Comparison of ENCODE assay signal across 9 cellular contexts in the genomic region with DNA sequence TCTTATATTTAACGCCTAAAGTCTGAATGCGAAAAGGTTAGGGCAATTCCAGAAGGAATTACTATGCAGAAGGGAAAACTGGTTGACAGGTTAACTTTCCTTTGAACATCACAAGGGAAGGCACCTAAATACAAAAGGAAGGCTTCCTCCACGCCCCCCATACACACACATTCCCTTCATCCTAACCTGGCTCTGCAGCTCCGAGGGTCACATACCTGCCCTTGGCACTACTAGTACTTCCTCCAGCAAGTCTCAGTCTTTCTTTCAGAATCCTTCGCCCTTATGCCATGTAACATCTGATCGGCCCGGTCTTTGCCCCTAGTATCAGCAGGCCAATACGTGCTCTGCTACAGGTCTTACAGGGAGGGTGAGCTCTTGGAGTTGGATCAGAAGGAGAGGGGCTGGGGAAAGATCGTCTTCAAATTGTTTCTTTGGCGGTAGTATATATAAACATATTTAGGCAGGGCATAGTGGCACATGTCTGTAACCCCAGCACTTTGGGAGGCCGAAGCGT. TPM values are rescaled to one million over a fixed set of nuclear protein-coding genes. Genes with fewer than 3 reads are reported as not detected.
DNase-seq lines count a peak whose midpoint lies in the region; ATAC-seq lines count a peak whose summit lies in the region.
"Had no signal": no experiment of that assay in that cellular context is flagged by ENCODE, and none has a peak within 500 bp of the region (broad histone marks: within the 10 kb centered on the region; RNA-seq: fewer than 3 reads in every experiment).

No MANE protein-coding gene starts in this region.

- intact Hi-C loops in right cardiac atrium (cut with DNase I): no loop called here

- no peaks in the 10 kb centered on the region for H3K9me3 Mint-ChIP-seq in activated CD8-positive, alpha-beta memory T cell treated with anti-CD3 and anti-CD28 coated beads, Interleukin-2, amount 10 ng/mL, durations not matched to agents 7 days and 5 days (ENCODE audit: low read depth)
- H3K9me3 Mint-ChIP-seq in stimulated activated memory B cell treated with anti-CD40 and anti-IgM and Interleukin-4, amounts not matched to agents 10 μg/mL and 1 μg/mL and 100 μg/mL, for 72 hours: no peaks in the 10 kb centered on the region

- no peak for ATAC-seq in activated CD8-positive, alpha-beta memory T cell treated with anti-CD3 and anti-CD28 coated beads, Interleukin-2, amount 10 ng/mL, durations not matched to agents 7 days and 5 days
- ATAC-seq in T-helper 17 cell (no peak), right cardiac atrium (no peak), GM18868 (IDR thresholded peaks at IDR 0.05; ENCODE audit: unreplicated experiment) (no peak)
- no peak for ATAC-seq in stimulated activated memory B cell treated with anti-CD40 and anti-IgM and Interleukin-4, amounts not matched to agents 10 μg/mL and 1 μg/mL and 100 μg/mL, for 72 hours

- no peaks in the 10 kb centered on the region for H3K9me3 ChIP-seq in T-helper 17 cell (ENCODE audit: control insufficient read depth, low read length, poor library complexity, severe bottlenecking)
- H3K9me3 ChIP-seq in right cardiac atrium (ENCODE audit: control insufficient read depth, low read length): no peaks in the 10 kb centered on the region

- peaks cover 21% of the 10 kb centered on the region for H3K4me1 Mint-ChIP-seq in activated CD8-positive, alpha-beta memory T cell treated with anti-CD3 and anti-CD28 coated beads, Interleukin-2, amount 10 ng/mL, durations not matched to agents 7 days and 5 days
- H3K4me1 Mint-ChIP-seq in T-helper 17 cell: peaks cover 18% of the 10 kb centered on the region
- H3K4me1 Mint-ChIP-seq in stimulated activated memory B cell treated with anti-CD40 and anti-IgM and Interleukin-4, amounts not matched to agents 10 μg/mL and 1 μg/mL and 100 μg/mL, for 72 hours: peaks cover 17% of the 10 kb centered on the region

- DNase-seq in activated CD8-positive, alpha-beta memory T cell treated with anti-CD3 and anti-CD28 coated beads, Interleukin-2, amount 10 ng/mL, durations not matched to agents 7 days and 5 days: no peak
- DNase-seq in activated CD8-positive, alpha-beta memory T cell treated with anti-CD3 and anti-CD28 coated beads, Interleukin-2, amount 50 U/mL, for 4 hours: no peak
- no peak for DNase-seq in T-helper 17 cell
- no peak for DNase-seq in right cardiac atrium
- DNase-seq in SIG-M5 treated with dmso at 0.1 percent for 504 hours (lab: John Stamatoyannopoulos, UW; ENCODE audit: unreplicated experiment): no peak
- DNase-seq in iPS-NIHi7 (ENCODE audit: extremely low spot score): no peak
- DNase-seq: AML-193 had no signal

- 80% methylated on average over 12 of the region's 12 CpGs for WGBS in right cardiac atrium

- H3K4me1 ChIP-seq in right cardiac atrium (ENCODE audit: control insufficient read depth, insufficient read depth, low read length): peaks cover 6% of the 10 kb centered on the region

- peak overlapping the region; percentile 18 for H3K27ac Mint-ChIP-seq in activated CD8-positive, alpha-beta memory T cell treated with anti-CD3 and anti-CD28 coated beads, Interleukin-2, amount 10 ng/mL, durations not matched to agents 7 days and 5 days
- peak overlapping the region; percentile 99 for H3K27ac Mint-ChIP-seq in T-helper 17 cell
- H3K27ac Mint-ChIP-seq in stimulated activated memory B cell treated with anti-CD40 and anti-IgM and Interleukin-4, amounts not matched to agents 10 μg/mL and 1 μg/mL and 100 μg/mL, for 72 hours: peak overlapping the region; percentile 99

- H3K27ac ChIP-seq in right cardiac atrium (ENCODE audit: low read length): peak overlapping the region; percentile 71

- no peak overlapping the region for H3K4me3 Mint-ChIP-seq in activated CD8-positive, alpha-beta memory T cell treated with anti-CD3 and anti-CD28 coated beads, Interleukin-2, amount 10 ng/mL, durations not matched to agents 7 days and 5 days
- peak overlapping the region; percentile 53 for H3K4me3 Mint-ChIP-seq in T-helper 17 cell
- H3K4me3 Mint-ChIP-seq in stimulated activated memory B cell treated with anti-CD40 and anti-IgM and Interleukin-4, amounts not matched to agents 10 μg/mL and 1 μg/mL and 100 μg/mL, for 72 hours: peak overlapping the region; percentile 18

- peaks cover 3% of the 10 kb centered on the region for H3K36me3 Mint-ChIP-seq in activated CD8-positive, alpha-beta memory T cell treated with anti-CD3 and anti-CD28 coated beads, Interleukin-2, amount 10 ng/mL, durations not matched to agents 7 days and 5 days
- H3K36me3 Mint-ChIP-seq in T-helper 17 cell (ENCODE audit: low read depth): peaks cover 2% of the 10 kb centered on the region
- H3K36me3 Mint-ChIP-seq in stimulated activated memory B cell treated with anti-CD40 and anti-IgM and Interleukin-4, amounts not matched to agents 10 μg/mL and 1 μg/mL and 100 μg/mL, for 72 hours: no peaks in the 10 kb centered on the region

- no peak overlapping the region for H3K4me3 ChIP-seq in right cardiac atrium (ENCODE audit: low read length)

- CTCF ChIA-PET in activated CD8-positive, alpha-beta memory T cell treated with anti-CD3 and anti-CD28 coated beads, Interleukin-2, amount 10 ng/mL, durations not matched to agents 7 days and 5 days (lab: Charles Lee): interaction anchor here (1.9 kb wide), 1 partner anchor 12 kb away, joined by 10 read pairs; no protein-coding TSS in a partner anchor

- no peaks in the 10 kb centered on the region for H3K27me3 ChIP-seq in right cardiac atrium (ENCODE audit: control insufficient read depth, insufficient read depth)

- H3K27me3 Mint-ChIP-seq in activated CD8-positive, alpha-beta memory T cell treated with anti-CD3 and anti-CD28 coated beads, Interleukin-2, amount 10 ng/mL, durations not matched to agents 7 days and 5 days: no peaks in the 10 kb centered on the region
- no peaks in the 10 kb centered on the region for H3K27me3 Mint-ChIP-seq in T-helper 17 cell
- no peaks in the 10 kb centered on the region for H3K27me3 Mint-ChIP-seq in stimulated activated memory B cell treated with anti-CD40 and anti-IgM and Interleukin-4, amounts not matched to agents 10 μg/mL and 1 μg/mL and 100 μg/mL, for 72 hours

RNA-seq across cellular contexts. Expression of a gene that starts 1.6 kb away (rescaled TPM):
- total RNA-seq in activated CD8-positive, alpha-beta memory T cell treated with anti-CD3 and anti-CD28 coated beads, Interleukin-2, amount 10 ng/mL, durations not matched to agents 7 days and 5 days: 10 to 100 TPM; 88.5 to 89.9 TPM
- total RNA-seq in T-helper 17 cell: 100 to 1,000 TPM; 156 to 198 TPM
- 100 to 1,000 TPM; 168 to 186 (median 183) TPM for total RNA-seq in right cardiac atrium
- 75.7 TPM for polyA plus RNA-seq in right cardiac atrium

RNA-seq across cellular contexts. Expression of a gene that starts 44.2 kb away (rescaled TPM):
- total RNA-seq in activated CD8-positive, alpha-beta memory T cell treated with anti-CD3 and anti-CD28 coated beads, Interleukin-2, amount 10 ng/mL, durations not matched to agents 7 days and 5 days: 1 to 10 TPM; 2.7 to 3.2 TPM
- under 1 TPM; 0.22 to 0.39 TPM for total RNA-seq in T-helper 17 cell
- 10 to 100 TPM; 30.2 to 55.3 (median 49.5) TPM for total RNA-seq in right cardiac atrium
- 39.9 TPM for polyA plus RNA-seq in right cardiac atrium

Comparison
In these comparisons a context has a peak if more than half of its experiments do, and no peak if none do; other contexts are left out.
1. H3K27ac Mint-ChIP-seq: peak in every context shown above with its lines; median percentile 99 in T-helper 17 cell; 99 in stimulated activated memory B cell treated with anti-CD40 and anti-IgM and Interleukin-4, amounts not matched to agents 10 μg/mL and 1 μg/mL and 100 μg/mL, for 72 hours; 18 in activated CD8-positive, alpha-beta memory T cell treated with anti-CD3 and anti-CD28 coated beads, Interleukin-2, amount 10 ng/mL, durations not matched to agents 7 days and 5 days.
2. RNA of a gene that starts 44.2 kb away (total RNA-seq): 30.2 to 55.3 TPM in right cardiac atrium; 2.7 to 3.2 TPM in activated CD8-positive, alpha-beta memory T cell treated with anti-CD3 and anti-CD28 coated beads, Interleukin-2, amount 10 ng/mL, durations not matched to agents 7 days and 5 days and 0.22 to 0.39 TPM in T-helper 17 cell; every median in the first group is over 4 times any median in the second.